In genomic region chr9:77218612-77219011, GRCh38 we compare ENCODE assay signal across 12 cellular contexts. TPM values are rescaled to one million over a fixed set of nuclear protein-coding genes. Genes with fewer than 3 reads are reported as not detected.
DNase-seq lines count a peak whose midpoint lies in the region; TF ChIP-seq lines count a peak whose summit lies in the region.
"Had no signal": no experiment of that assay in that cellular context is flagged by ENCODE, and none has a peak within 500 bp of the region (broad histone marks: within the 10 kb centered on the region; RNA-seq: fewer than 3 reads in every experiment).

No MANE protein-coding gene starts in this region.

- H3K27ac ChIP-seq in mesendoderm (ENCODE audit: low read depth, low read length) = no peak overlapping the region
- H3K27ac ChIP-seq: body of pancreas had no signal

- no peaks in the 10 kb centered on the region for H3K9me3 ChIP-seq in MG63
- H3K9me3 ChIP-seq: body of pancreas had no signal

- in situ Hi-C loops in GM13977 (cut with MboI; ENCODE audit: low pct_unique_long_range_greater_than_20kb, low sequenced_read_pairs, unreplicated experiment) = no loop called here

- H3K4me3 ChIP-seq in MG63 (no peak overlapping the region), mesendoderm (ENCODE audit: low read length) (no peak overlapping the region)
- H3K4me3 ChIP-seq: body of pancreas had no signal

- no peak overlapping the region for H3K4me2 ChIP-seq in mesendoderm (ENCODE audit: low read length)

- H3K23ac ChIP-seq in mesendoderm (ENCODE audit: low read length) = no peak overlapping the region

- H4K5ac ChIP-seq in mesendoderm (ENCODE audit: low read length) = no peak overlapping the region

- H3K27me3 ChIP-seq in MG63 (no peaks in the 10 kb centered on the region), mesendoderm (ENCODE audit: insufficient read depth, low read length, poor library complexity) (no peaks in the 10 kb centered on the region)
- H3K27me3 ChIP-seq: body of pancreas had no signal

- H3K9ac ChIP-seq in mesendoderm (ENCODE audit: low read length) = no peak overlapping the region

- no peaks in the 10 kb centered on the region for H3K4me1 ChIP-seq in mesendoderm (ENCODE audit: control insufficient read depth, low read depth, low read length)
- H3K4me1 ChIP-seq: body of pancreas had no signal

- H2BK120ac ChIP-seq in mesendoderm (ENCODE audit: low read depth, low read length) = no peak overlapping the region

- H2AK5ac ChIP-seq in mesendoderm (ENCODE audit: low read length) = no peak overlapping the region

- no peak overlapping the region for H3K4ac ChIP-seq in mesendoderm (ENCODE audit: low read depth, low read length)

- no peak overlapping the region for H2BK5ac ChIP-seq in mesendoderm (ENCODE audit: low read length)

- WGBS in mesendoderm (ENCODE audit: extremely low coverage, insufficient coverage, low lambda C conversion rate) = no CpG with 5 or more reads among the region's 3 CpGs

- H3K56ac ChIP-seq in mesendoderm (ENCODE audit: low read length) = no peak overlapping the region

- H4K8ac ChIP-seq in mesendoderm (ENCODE audit: low read depth, low read length) = no peak overlapping the region

- no peak overlapping the region for H3K18ac ChIP-seq in mesendoderm (ENCODE audit: low read length)

- no peaks in the 10 kb centered on the region for H3K79me2 ChIP-seq in mesendoderm (ENCODE audit: control insufficient read depth, insufficient read depth, low read length)

- no peaks in the 10 kb centered on the region for H3K79me1 ChIP-seq in mesendoderm (ENCODE audit: low read length)

- no peak overlapping the region for H2BK15ac ChIP-seq in mesendoderm (replicated peaks; ENCODE audit: low read depth)

- peak; percentile 59 for DNase-seq in AG20443 (ENCODE audit: low spot score)
- peak; percentile 14 for DNase-seq in MG63
- peak; percentile 47 for DNase-seq in dedifferentiated amniotic fluid mesenchymal stem cell (ENCODE audit: extremely low spot score)
- DNase-seq in myocyte (ENCODE audit: low read depth) = peak; percentile 1
- no peak for DNase-seq in stimulated activated naive CD4-positive, alpha-beta T cell (lab: John Stamatoyannopoulos, UW)
- DNase-seq in mesendoderm = no peak
- no peak for DNase-seq in GM13977 (ENCODE audit: low spot score)
- DNase-seq in germinal center (ENCODE audit: low spot score) = no peak
- DNase-seq: activated CD4-positive, CD25-positive, alpha-beta regulatory T cell treated with anti-CD3 and anti-CD28 coated beads, Interleukin-2, amount 50 U/mL, for 72 hours; activated T-cell treated with anti-CD3 and anti-CD28 coated beads, Interleukin-2, amount 50 U/mL, for 24 hours; body of pancreas; CD4-positive, alpha-beta T cell had no signal

- TF ChIP-seq CTCF in GM13977 (IDR thresholded peaks at IDR 0.05; ENCODE audit: extremely low read depth, insufficient read depth, missing control alignments) = no peak

- H3K36me3 ChIP-seq in MG63 (no peaks in the 10 kb centered on the region), mesendoderm (ENCODE audit: control insufficient read depth, insufficient read depth, low read length) (no peaks in the 10 kb centered on the region)

RNA-seq across cellular contexts. Expression of gene VPS13A, which starts 41.3 kb away (rescaled TPM):
- total RNA-seq in MG63 (2014; rRNA removed; shearing (Covaris generic); ENCODE audit: low replicate concordance) = 3.2 and 5.0 TPM in 2 replicates
- 9.4 and 10.0 TPM in 2 replicates for total RNA-seq in myocyte
- polyA plus RNA-seq in myocyte (2012) = 3.3 TPM
- polyA plus RNA-seq in mesendoderm (2013, experiment 1 of 2) = 13.4 TPM
- 13.1 TPM for polyA plus RNA-seq in mesendoderm (2013, experiment 2 of 2)

Comparison
In these comparisons a context has a peak if more than half of its experiments do, and no peak if none do; other contexts are left out.
1. DNase-seq: peak in AG20443 (single experiment), MG63 (single experiment), dedifferentiated amniotic fluid mesenchymal stem cell (single experiment) and myocyte (single experiment); none in stimulated activated naive CD4-positive, alpha-beta T cell (0 of 6), mesendoderm (single experiment), GM13977 (single experiment) and germinal center (single experiment).